11 cellular contexts compared by ENCODE assay signal in the genomic region with DNA sequence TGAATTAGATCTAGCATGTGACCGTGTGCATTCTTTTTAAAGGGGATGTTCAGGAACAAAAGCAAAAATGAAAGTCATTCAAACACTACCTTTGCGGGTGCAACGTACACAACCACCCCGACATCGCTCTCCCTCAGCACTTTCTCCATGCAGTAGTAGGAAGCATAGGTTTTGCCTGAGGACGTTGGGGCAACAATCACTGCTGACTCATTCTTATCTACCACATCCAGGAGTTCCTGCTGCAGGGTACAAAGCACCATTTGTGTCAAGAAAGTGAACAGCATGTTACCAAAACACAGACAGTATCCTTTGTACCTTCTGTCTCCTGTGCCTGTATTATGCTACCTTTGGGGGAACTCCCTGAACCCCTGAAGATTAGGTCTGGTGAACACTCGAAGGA. TPM values are rescaled to one million over a fixed set of nuclear protein-coding genes. Genes with fewer than 3 reads are reported as not detected.
A peak's percentile ranks its signal among the peaks of the same experiment; 100 is the strongest.
DNase-seq lines count a peak whose midpoint lies in the region; ATAC-seq and TF ChIP-seq lines count a peak whose summit lies in the region.
"Had no signal": no experiment of that assay in that cellular context is flagged by ENCODE, and none has a peak within 500 bp of the region (broad histone marks: within the 10 kb centered on the region; RNA-seq: fewer than 3 reads in every experiment).

No MANE protein-coding gene starts in this region.

- peak overlapping the region; percentile 6 for H3K4me3 Mint-ChIP-seq in activated naive CD8-positive, alpha-beta T cell treated with anti-CD3 and anti-CD28 coated beads for 36 hours
- H3K4me3 Mint-ChIP-seq: neural crest cell had no signal

- peak; percentile 72 for DNase-seq in ELF-1 (ENCODE audit: low read depth, low spot score)
- no peak for DNase-seq in activated naive CD8-positive, alpha-beta T cell treated with anti-CD3 and anti-CD28 coated beads for 36 hours
- DNase-seq in kidney epithelial cell (ENCODE audit: low read depth) = peak; percentile 41
- DNase-seq in inferior parietal cortex (ENCODE audit: extremely low spot score) = no peak
- DNase-seq in retina = no peak
- no peak for DNase-seq in NCI-H526 treated with DMSO at 0.1 percent for 48 hours (lab: John Stamatoyannopoulos, UW)
- DNase-seq in NCI-H2171 (lab: John Stamatoyannopoulos, UW) = no peak
- DNase-seq: activated CD8-positive, alpha-beta memory T cell treated with anti-CD3 and anti-CD28 coated beads, Interleukin-2, amount 50 U/mL, for 4 hours had no signal

- no peaks in the 10 kb centered on the region for H3K9me3 Mint-ChIP-seq in activated naive CD8-positive, alpha-beta T cell treated with anti-CD3 and anti-CD28 coated beads for 36 hours
- H3K9me3 Mint-ChIP-seq: neural crest cell had no signal

- ATAC-seq in HG03064 (IDR thresholded peaks at IDR 0.05; ENCODE audit: low read depth, unreplicated experiment) = peak; percentile 61

- peak overlapping the region; percentile 79 for H3K27ac Mint-ChIP-seq in activated naive CD8-positive, alpha-beta T cell treated with anti-CD3 and anti-CD28 coated beads for 36 hours

- H3K36me3 Mint-ChIP-seq in activated naive CD8-positive, alpha-beta T cell treated with anti-CD3 and anti-CD28 coated beads for 36 hours = peaks cover 23% of the 10 kb centered on the region

- no peaks in the 10 kb centered on the region for H3K36me3 ChIP-seq in kidney epithelial cell (ENCODE audit: control insufficient read depth, insufficient read depth, low read length)

- H3K27me3 Mint-ChIP-seq in activated naive CD8-positive, alpha-beta T cell treated with anti-CD3 and anti-CD28 coated beads for 36 hours = no peaks in the 10 kb centered on the region

- no peak overlapping the region for H3K4me3 ChIP-seq in kidney epithelial cell (ENCODE audit: low read depth, low read length)
- H3K4me3 ChIP-seq: esophagus muscularis mucosa had no signal

- no peak for TF ChIP-seq CTCF in kidney epithelial cell (IDR thresholded peaks at IDR 0.05; ENCODE audit: insufficient read depth, low read length, poor library complexity, severe bottlenecking)

- H3K27me3 ChIP-seq in kidney epithelial cell (ENCODE audit: control insufficient read depth, insufficient read depth, low read length) = no peaks in the 10 kb centered on the region
- H3K27me3 ChIP-seq: esophagus muscularis mucosa had no signal

- peaks cover 12% of the 10 kb centered on the region for H3K4me1 Mint-ChIP-seq in activated naive CD8-positive, alpha-beta T cell treated with anti-CD3 and anti-CD28 coated beads for 36 hours

RNA-seq across cellular contexts. Expression of gene DDX60L, which starts 58.6 kb away (rescaled TPM):
- total RNA-seq in activated naive CD8-positive, alpha-beta T cell treated with anti-CD3 and anti-CD28 coated beads for 36 hours = 10 to 100 TPM; 10.8 to 12.9 TPM
- total RNA-seq in kidney epithelial cell = 9.7 and 11.8 TPM in 2 replicates

Comparison
In these comparisons a context has a peak if more than half of its experiments do, and no peak if none do; other contexts are left out.
1. DNase-seq: peak in ELF-1 (single experiment) and kidney epithelial cell (single experiment); none in activated naive CD8-positive, alpha-beta T cell treated with anti-CD3 and anti-CD28 coated beads for 36 hours (single experiment), inferior parietal cortex (single experiment), retina (single experiment), NCI-H526 treated with DMSO at 0.1 percent for 48 hours (single experiment) and NCI-H2171 (single experiment).